In genomic region chr20:4546786-4547185, GRCh38 we compare ENCODE assay signal across 12 cellular contexts.
DNase-seq lines count a peak whose midpoint lies in the region; ATAC-seq, FAIRE-seq and TF ChIP-seq lines count a peak whose summit lies in the region.
"Had no signal": no experiment of that assay in that cellular context is flagged by ENCODE, and none has a peak within 500 bp of the region (broad histone marks: within the 10 kb centered on the region; RNA-seq: fewer than 3 reads in every experiment).

No MANE protein-coding gene starts in this region.

- intact Hi-C loops in transverse colon (cut with DNase I; ENCODE audit: low total_unique reads), result no loop called here
- intact Hi-C loops in posterior vena cava (cut with DNase I), result no loop called here

- FAIRE-seq in RCC 7860 (lab: Jason Lieb, UNC), result peak; percentile 91
- peak; percentile 83 for FAIRE-seq in endometrium (lab: Jason Lieb, UNC)

- in situ Hi-C loops in transverse colon (cut with MboI; ENCODE audit: low pct_ligation_motif_present in 1 of 4, low pct_unique_long_range_greater_than_20kb in 1 of 4, low sequenced_read_pairs in 3 of 4), result no loop called here

- DNase-seq in ELR (ENCODE audit: low read depth), result peak; percentile 95
- DNase-seq in RCC 7860 (ENCODE audit: low spot score), result peak; percentile 81
- no peak for DNase-seq in omental fat pad (ENCODE audit: low spot score)
- no peak for DNase-seq in transverse colon
- no peak for DNase-seq in posterior vena cava (ENCODE audit: low spot score)
- no peak for DNase-seq in tibial nerve (ENCODE audit: low spot score in 2 of 2)
- DNase-seq in SIG-M5 treated with dmso at 0.1 percent for 504 hours (lab: John Stamatoyannopoulos, UW; ENCODE audit: unreplicated experiment), result no peak
- DNase-seq: activated CD4-positive, alpha-beta memory T cell treated with anti-CD3 and anti-CD28 coated beads, Interleukin-2, amount 10 ng/mL, durations not matched to agents 7 days and 5 days; effector CD8-positive, alpha-beta T cell; NCI-H1436 treated with DMSO at 0.1 percent for 48 hours had no signal

- H3K36me3 ChIP-seq in transverse colon, result no peaks in the 10 kb centered on the region
- no peaks in the 10 kb centered on the region for H3K36me3 ChIP-seq in tibial nerve

- H3K27ac ChIP-seq in transverse colon, result no peak overlapping the region
- H3K27ac ChIP-seq in tibial nerve, result no peak overlapping the region
- H3K27ac ChIP-seq: skin epidermis had no signal

- no peaks in the 10 kb centered on the region for H3K9me3 ChIP-seq in transverse colon
- peaks cover 0 to 10% (median 1%) of the 10 kb centered on the region in 4 donors for H3K9me3 ChIP-seq in tibial nerve

- TF ChIP-seq CTCF in omental fat pad (IDR thresholded peaks at IDR 0.05) (no peak), transverse colon (IDR thresholded peaks at IDR 0.05) (no peak), tibial nerve (IDR thresholded peaks at IDR 0.05) (no peak)

- H3K27me3 ChIP-seq in transverse colon (no peaks in the 10 kb centered on the region), tibial nerve (no peaks in the 10 kb centered on the region)

- WGBS in transverse colon (ENCODE audit: low coverage in 1 of 2), 2 donors, result 62 to 76% methylated on average over 2 of the region's 2 CpGs
- 56 to 74% methylated on average over 2 of the region's 2 CpGs for WGBS in tibial nerve, 2 donors

- no peak overlapping the region for H3K4me3 ChIP-seq in transverse colon
- no peak overlapping the region for H3K4me3 ChIP-seq in tibial nerve
- H3K4me3 ChIP-seq: skin epidermis had no signal

- TF ChIP-seq EP300 in transverse colon (IDR thresholded peaks at IDR 0.05; ENCODE audit: low read depth) (no peak), tibial nerve (IDR thresholded peaks at IDR 0.05) (no peak)

- TF ChIP-seq POLR2A in transverse colon (IDR thresholded peaks at IDR 0.05) (no peak), tibial nerve (IDR thresholded peaks at IDR 0.05) (no peak)

- H3K4me1 ChIP-seq in transverse colon, result no peaks in the 10 kb centered on the region
- H3K4me1 ChIP-seq in tibial nerve, result no peaks in the 10 kb centered on the region

- ATAC-seq in omental fat pad (ENCODE audit: low FRiP score), result peak; percentile 86

Comparison
In these comparisons a context has a peak if more than half of its experiments do, and no peak if none do; other contexts are left out.
1. DNase-seq: peak in ELR (single experiment) and RCC 7860 (single experiment); none in omental fat pad (single experiment), transverse colon (single experiment), posterior vena cava (single experiment), tibial nerve (0 of 2) and SIG-M5 treated with dmso at 0.1 percent for 504 hours (single experiment).